ENCODE assay signal across 14 cellular contexts in genomic region chr13:100534147-100534818, GRCh38. TPM values are rescaled to one million over a fixed set of nuclear protein-coding genes. Genes with fewer than 3 reads are reported as not detected.
DNase-seq lines count a peak whose midpoint lies in the region; ATAC-seq and TF ChIP-seq lines count a peak whose summit lies in the region.
"Had no signal": no experiment of that assay in that cellular context is flagged by ENCODE, and none has a peak within 500 bp of the region (broad histone marks: within the 10 kb centered on the region; RNA-seq: fewer than 3 reads in every experiment).

No MANE protein-coding gene starts in this region.

- peaks cover 22% of the 10 kb centered on the region for H3K36me3 Mint-ChIP-seq in progenitor cell of endocrine pancreas (ENCODE audit: insufficient read depth)
- H3K36me3 Mint-ChIP-seq in T-helper 17 cell (ENCODE audit: low read depth) = peaks cover 5% of the 10 kb centered on the region

- no peak overlapping the region for H3K4me3 Mint-ChIP-seq in progenitor cell of endocrine pancreas (ENCODE audit: low read depth)
- H3K4me3 Mint-ChIP-seq in T-helper 17 cell = no peak overlapping the region
- H3K4me3 Mint-ChIP-seq: CD4-positive, CD25-positive, alpha-beta regulatory T cell had no signal

- no peaks in the 10 kb centered on the region for H3K9me3 ChIP-seq in T-helper 17 cell (ENCODE audit: control insufficient read depth, low read length, poor library complexity, severe bottlenecking)
- H3K9me3 ChIP-seq: A549 had no signal

- TF ChIP-seq CTCF in VCaP (conservative IDR thresholded peaks at IDR 0.05) = no peak
- no peak for TF ChIP-seq CTCF in progenitor cell of endocrine pancreas (IDR thresholded peaks at IDR 0.05; ENCODE audit: unreplicated experiment)

- H3K27ac ChIP-seq in VCaP = peak overlapping the region; percentile 34; the same call in 1 of the 2 replicates
- H3K27ac ChIP-seq: A549 had no signal

- ATAC-seq in left lobe of liver (peak; percentile 1), T-helper 17 cell (no peak)
- ATAC-seq: A549, Right ventricle myocardium inferior, SK-N-SH treated with all-trans-retinoic acid at 6 μM for 48 hours had no signal

- DNase-seq in NCI-H2107 treated with DMSO at 0.1 percent for 48 hours (lab: John Stamatoyannopoulos, UW; ENCODE audit: unreplicated experiment) (peak; percentile 51), NCI-H2107 (lab: John Stamatoyannopoulos, UW) (no peak), left lobe of liver (ENCODE audit: low spot score) (peak; percentile 46), progenitor cell of endocrine pancreas (ENCODE audit: low spot score, unreplicated experiment) (no peak), globus pallidus (ENCODE audit: low spot score) (no peak), T-helper 17 cell (no peak)
- DNase-seq in stimulated activated CD4-positive, alpha-beta T cell treated with anti-CD3 and anti-CD28 coated beads, Interleukin-15, amount 100 ng/mL, for 24 hours = no peak
- DNase-seq: CD4-positive, CD25-positive, alpha-beta regulatory T cell; NCI-H2227 treated with DMSO at 0.1 percent for 48 hours; NCI-H526 treated with DMSO at 0.1 percent for 48 hours had no signal

- H3K4me1 Mint-ChIP-seq in progenitor cell of endocrine pancreas (ENCODE audit: low read depth) = peaks cover 4% of the 10 kb centered on the region
- peaks cover 9% of the 10 kb centered on the region for H3K4me1 Mint-ChIP-seq in T-helper 17 cell

- H3K27ac Mint-ChIP-seq in progenitor cell of endocrine pancreas (peak overlapping the region; percentile 63), T-helper 17 cell (no peak overlapping the region)

- peaks cover 6% of the 10 kb centered on the region for H3K9me3 Mint-ChIP-seq in progenitor cell of endocrine pancreas (ENCODE audit: low read depth)

- H3K27me3 Mint-ChIP-seq in progenitor cell of endocrine pancreas (no peaks in the 10 kb centered on the region), T-helper 17 cell (no peaks in the 10 kb centered on the region)
- H3K27me3 Mint-ChIP-seq: CD4-positive, CD25-positive, alpha-beta regulatory T cell had no signal

RNA-seq across cellular contexts. Expression of gene GGACT, which starts 54.3 kb away (rescaled TPM):
- total RNA-seq in left lobe of liver (9.6 TPM), progenitor cell of endocrine pancreas (3.0 and 3.7 TPM in 2 replicates), T-helper 17 cell (1 to 10 TPM; 5.7 to 6.2 TPM)

Comparison
In these comparisons a context has a peak if more than half of its experiments do, and no peak if none do; other contexts are left out.
1. DNase-seq: peak in NCI-H2107 treated with DMSO at 0.1 percent for 48 hours (single experiment) and left lobe of liver (single experiment); none in NCI-H2107 (single experiment), progenitor cell of endocrine pancreas (single experiment), stimulated activated CD4-positive, alpha-beta T cell treated with anti-CD3 and anti-CD28 coated beads, Interleukin-15, amount 100 ng/mL, for 24 hours (single experiment), globus pallidus (single experiment) and T-helper 17 cell (0 of 3).